8 cellular contexts compared by ENCODE assay signal in the genomic region with DNA sequence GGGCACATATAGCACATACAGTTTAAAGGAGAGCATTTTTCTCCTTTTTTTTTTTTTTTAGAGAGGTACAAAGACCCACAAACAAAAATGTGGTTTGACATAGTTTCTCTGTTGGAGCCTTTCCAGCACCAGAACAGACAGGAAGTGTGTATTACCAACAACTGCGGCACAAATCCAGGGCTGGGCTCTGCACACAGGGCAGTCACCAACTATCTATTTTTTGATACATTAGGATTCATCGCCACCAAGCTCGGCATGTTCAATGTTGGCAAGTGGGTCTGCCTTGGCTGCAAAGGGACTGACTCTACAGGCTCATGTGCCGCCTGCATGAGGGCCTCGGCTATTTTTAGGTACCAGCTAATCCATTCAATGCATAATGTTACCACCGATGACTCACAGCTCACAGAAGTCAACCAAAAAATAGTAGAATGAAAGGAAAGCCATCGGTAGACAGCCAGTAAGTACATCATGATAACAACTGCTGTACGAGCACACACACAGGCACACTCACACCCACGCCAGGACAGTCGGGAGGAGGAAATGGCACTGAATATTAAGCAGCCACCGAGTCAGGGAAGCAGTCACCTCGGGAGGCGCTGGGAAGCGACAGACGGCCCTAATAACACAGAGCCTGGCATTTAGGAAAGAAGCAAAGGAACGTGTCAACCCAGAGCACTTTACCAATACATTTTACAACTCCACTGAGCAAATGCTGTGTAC.
A peak's percentile ranks its signal among the peaks of the same experiment; 100 is the strongest.
DNase-seq lines count a peak whose midpoint lies in the region; ATAC-seq and TF ChIP-seq lines count a peak whose summit lies in the region.

No MANE protein-coding gene starts in this region.

- TF ChIP-seq CTCF in RWPE1 (conservative IDR thresholded peaks at IDR 0.05; ENCODE audit: low read depth) (no peak), foreskin fibroblast (IDR thresholded peaks at IDR 0.05; ENCODE audit: low read depth, low read length) (no peak), omental fat pad (IDR thresholded peaks at IDR 0.05) (no peak), testis (IDR thresholded peaks at IDR 0.05) (no peak)

- no peaks in the 10 kb centered on the region for H3K9me3 ChIP-seq in testis

- intact Hi-C loops in testis (cut with DNase I; ENCODE audit: low total_unique reads), result no loop called here

- H3K4me1 ChIP-seq in testis, result peaks cover 54% of the 10 kb centered on the region

- no peaks in the 10 kb centered on the region for H3K36me3 ChIP-seq in testis (ENCODE audit: low read depth, missing control alignments)

- DNase-seq in AG08396 (ENCODE audit: low spot score), result peak; percentile 85
- DNase-seq in RWPE1 (ENCODE audit: low spot score), result peak; percentile 74
- DNase-seq in activated effector memory CD4-positive, alpha-beta T cell treated with Interleukin-2 at 50 U/mL for 16 hours, result peak; percentile 62
- peak; percentile 94 to 96 for DNase-seq in foreskin fibroblast
- peak; percentile 44 for DNase-seq in omental fat pad (ENCODE audit: low spot score)
- peak; percentile 93 for DNase-seq in testis

- no peaks in the 10 kb centered on the region for H3K27me3 ChIP-seq in testis

- POLR2A ChIA-PET in RWPE1 (lab: Yijun Ruan, JAX; ENCODE audit: low non-redundant PET), result no interaction called here

- peak; percentile 42 for ATAC-seq in GM19025 (IDR thresholded peaks at IDR 0.05; ENCODE audit: low read depth, unreplicated experiment)
- ATAC-seq in HG03354 (IDR thresholded peaks at IDR 0.05; ENCODE audit: poor library complexity, severe bottlenecking, unreplicated experiment), result peak; percentile 67
- ATAC-seq in omental fat pad (ENCODE audit: low FRiP score), result peak; percentile 80

- CTCF ChIA-PET in RWPE1 (lab: Yijun Ruan, JAX), result no interaction called here

- peak overlapping the region; percentile 72 for H3K27ac ChIP-seq in RWPE1
- peak overlapping the region; percentile 85 for H3K27ac ChIP-seq in testis

- TF ChIP-seq POLR2A in testis (IDR thresholded peaks at IDR 0.05), result no peak

- 25 to 47% methylated on average over 16 of the region's 16 CpGs for WGBS in testis, 2 donors

- H3K4me3 ChIP-seq in foreskin fibroblast (ENCODE audit: low read depth in 1 of 2, low read length in 2 of 2) (peak overlapping the region; percentile 15 to 42), testis (no peak overlapping the region)

Comparison
In these comparisons a context has a peak if more than half of its experiments do, and no peak if none do; other contexts are left out.
1. DNase-seq: peak in every context shown above with its lines; median percentile 95 in foreskin fibroblast; 93 in testis; 85 in AG08396; 74 in RWPE1; 62 in activated effector memory CD4-positive, alpha-beta T cell treated with Interleukin-2 at 50 U/mL for 16 hours; 44 in omental fat pad.
2. H3K4me3 ChIP-seq: peak in foreskin fibroblast (2 of 2); none in testis (0 of 2).
3. Peak in every context shown above with its lines, with median percentiles within 50 percentile points of each other: ATAC-seq.